ENCODE assay signal across 1 cellular context in genomic region chr4:87865960-87866598, GRCh38.
TF ChIP-seq lines count a peak whose summit lies in the region.

No MANE protein-coding gene starts in this region.

TF ChIP-seq in HepG2, 621 proteins besides CTCF, POLR2A, EP300 and RAD21 (continued from another document and continues in another):
- TF ChIP-seq FOXP4 (CRISPR knock-in tag; IDR thresholded peaks at IDR 0.05) (peak; percentile 96), ZFP90 (CRISPR knock-in tag; IDR thresholded peaks at IDR 0.05; ENCODE audit: borderline replicate concordance) (no peak), ZNF670 (CRISPR knock-in tag; IDR thresholded peaks at IDR 0.05; ENCODE audit: borderline replicate concordance) (peak; percentile 17; the same call in 1 of the 2 replicates), ZNF780A (CRISPR knock-in tag; IDR thresholded peaks at IDR 0.05) (no peak), ATF7-NPFF (CRISPR knock-in tag; IDR thresholded peaks at IDR 0.05; ENCODE audit: low read depth) (no peak), SALL1 (CRISPR knock-in tag; IDR thresholded peaks at IDR 0.05) (peak; percentile 76; the same call in 1 of the 2 replicates), ZNF644 (CRISPR knock-in tag; IDR thresholded peaks at IDR 0.05; ENCODE audit: low read depth) (peak; percentile 54; the same call in 1 of the 2 replicates), NR2C2 (CRISPR knock-in tag; IDR thresholded peaks at IDR 0.05; ENCODE audit: borderline replicate concordance) (peak; percentile 70; the same call in 1 of the 2 replicates), SP4 (CRISPR knock-in tag; IDR thresholded peaks at IDR 0.05) (no peak), RFXAP (CRISPR knock-in tag; IDR thresholded peaks at IDR 0.05; ENCODE audit: borderline replicate concordance) (no peak), MAFG (CRISPR knock-in tag; IDR thresholded peaks at IDR 0.05) (peak; percentile 78; the same call in 1 of the 2 replicates), PHB2 (IDR thresholded peaks at IDR 0.05; ENCODE audit: partially characterized antibody) (no peak), MZF1 (CRISPR knock-in tag; IDR thresholded peaks at IDR 0.05; ENCODE audit: borderline replicate concordance) (no peak), ETV6 (CRISPR knock-in tag; conservative IDR thresholded peaks at IDR 0.05) (no peak), MIER2 (CRISPR knock-in tag; IDR thresholded peaks at IDR 0.05) (peak; percentile 72; the same call in 1 of the 2 replicates), ATF2 (CRISPR knock-in tag; IDR thresholded peaks at IDR 0.05) (peak; percentile 85; the same call in 1 of the 2 replicates), USF2 (IDR thresholded peaks at IDR 0.05; ENCODE audit: low read depth, low read length) (no peak), USF2 (CRISPR knock-in tag; IDR thresholded peaks at IDR 0.05; ENCODE audit: borderline replicate concordance) (no peak), ZNF776 (CRISPR knock-in tag; IDR thresholded peaks at IDR 0.05) (no peak), SSRP1 (CRISPR knock-in tag; IDR thresholded peaks at IDR 0.05) (no peak), ZNF547 (CRISPR knock-in tag; IDR thresholded peaks at IDR 0.05) (no peak), PLSCR1 (CRISPR knock-in tag; IDR thresholded peaks at IDR 0.05; ENCODE audit: borderline replicate concordance) (no peak), TARDBP (CRISPR knock-in tag; IDR thresholded peaks at IDR 0.05) (peak; percentile 84), ZNF138 (CRISPR knock-in tag; IDR thresholded peaks at IDR 0.05; ENCODE audit: low read depth) (no peak), ZBTB21 (CRISPR knock-in tag; IDR thresholded peaks at IDR 0.05) (no peak), SP1 (IDR thresholded peaks at IDR 0.05) (no peak), SP1 (CRISPR knock-in tag; IDR thresholded peaks at IDR 0.05) (0 out of 2 replicates have a peak, but pooled peaks have one; percentile 34), TEF (CRISPR knock-in tag; IDR thresholded peaks at IDR 0.05) (no peak), CREBL2 (CRISPR knock-in tag; IDR thresholded peaks at IDR 0.05; ENCODE audit: borderline replicate concordance) (no peak), NFIC (IDR thresholded peaks at IDR 0.05; ENCODE audit: low read length) (peak; percentile 95), ZSCAN20 (CRISPR knock-in tag; IDR thresholded peaks at IDR 0.05; ENCODE audit: borderline replicate concordance) (no peak), ZNF678 (CRISPR knock-in tag; IDR thresholded peaks at IDR 0.05) (no peak), PRPF4 (IDR thresholded peaks at IDR 0.05; ENCODE audit: low read depth, low read length, poor library complexity, severe bottlenecking) (no peak), DMAP1 (CRISPR knock-in tag; IDR thresholded peaks at IDR 0.05) (peak; percentile 47; the same call in 1 of the 2 replicates), ZNF512 (CRISPR knock-in tag; IDR thresholded peaks at IDR 0.05) (no peak), TIGD3 (CRISPR knock-in tag; IDR thresholded peaks at IDR 0.05; ENCODE audit: borderline replicate concordance) (no peak), NR2F6 (IDR thresholded peaks at IDR 0.05) (peak; percentile 88), NR2F6 (CRISPR knock-in tag; IDR thresholded peaks at IDR 0.05) (peak; percentile 89), NR1H2 (CRISPR knock-in tag; IDR thresholded peaks at IDR 0.05; ENCODE audit: borderline replicate concordance, low read depth) (no peak), CENPX (CRISPR knock-in tag; IDR thresholded peaks at IDR 0.05) (no peak), ZNF292 (CRISPR knock-in tag; IDR thresholded peaks at IDR 0.05; ENCODE audit: borderline replicate concordance, low read depth) (peak; percentile 83; the same call in 1 of the 2 replicates), NBN (conservative IDR thresholded peaks at IDR 0.05) (no peak), FOXK1 (CRISPR knock-in tag; IDR thresholded peaks at IDR 0.05; ENCODE audit: borderline replicate concordance, low read depth) (peak; percentile 79; the same call in 1 of the 2 replicates), ZNF251 (CRISPR knock-in tag; IDR thresholded peaks at IDR 0.05) (no peak), ZBTB7B (CRISPR knock-in tag; IDR thresholded peaks at IDR 0.05) (0 out of 2 replicates have a peak, but pooled peaks have one; percentile 68), KDM3A (CRISPR knock-in tag; IDR thresholded peaks at IDR 0.05; ENCODE audit: low read depth) (peak; percentile 27; the same call in 1 of the 2 replicates), CCDC6 (CRISPR knock-in tag; IDR thresholded peaks at IDR 0.05) (no peak), SMAD9 (CRISPR knock-in tag; IDR thresholded peaks at IDR 0.05) (no peak), SMAD3 (CRISPR knock-in tag; IDR thresholded peaks at IDR 0.05) (peak; percentile 84), ZNF619 (CRISPR knock-in tag; IDR thresholded peaks at IDR 0.05) (no peak), AHDC1 (CRISPR knock-in tag; IDR thresholded peaks at IDR 0.05; ENCODE audit: borderline replicate concordance) (peak; percentile 96), NR2F1 (CRISPR knock-in tag; IDR thresholded peaks at IDR 0.05) (0 out of 4 replicates have a peak, but pooled peaks of 1 of the 2 experiments have one; percentile 30), PHF21A (CRISPR knock-in tag; IDR thresholded peaks at IDR 0.05) (peak; percentile 90), PHF5A (CRISPR knock-in tag; IDR thresholded peaks at IDR 0.05; ENCODE audit: low read depth, unreplicated experiment) (peak; percentile 82), HOXA3 (CRISPR knock-in tag; IDR thresholded peaks at IDR 0.05) (no peak; the same call in 1 of the 2 replicates), ATRX (CRISPR knock-in tag; IDR thresholded peaks at IDR 0.05; ENCODE audit: borderline replicate concordance) (no peak), MXD4 (CRISPR knock-in tag; IDR thresholded peaks at IDR 0.05) (no peak), RELA (CRISPR knock-in tag; IDR thresholded peaks at IDR 0.05) (no peak)
